Comparison of ENCODE assay signal across 28 cellular contexts in genomic region chr9:137016436-137016835, GRCh38. TPM values are rescaled to one million over a fixed set of nuclear protein-coding genes. Genes with fewer than 3 reads are reported as not detected.
DNase-seq lines count a peak whose midpoint lies in the region; ATAC-seq and TF ChIP-seq lines count a peak whose summit lies in the region.
"Had no signal": no experiment of that assay in that cellular context is flagged by ENCODE, and none has a peak within 500 bp of the region (broad histone marks: within the 10 kb centered on the region; RNA-seq: fewer than 3 reads in every experiment).

No MANE protein-coding gene starts in this region.

- ATAC-seq in HCT116 (no peak), mucosa of descending colon (no peak), GM19395 (IDR thresholded peaks at IDR 0.05; ENCODE audit: unreplicated experiment) (no peak)
- ATAC-seq: GM12878 had no signal

- RAD21 ChIA-PET in HCT116 (lab: Charles Lee; ENCODE audit: low non-redundant PET in 1 of 2, low total read pairs in 2 of 2, uncharacterized antibody in 2 of 2, unreplicated experiment in 2 of 2) = no interaction called here

- H3K4me1 Mint-ChIP-seq in osteocyte (ENCODE audit: unreplicated experiment) = no peaks in the 10 kb centered on the region
- H3K4me1 Mint-ChIP-seq: CD14-positive monocyte; CD4-positive, alpha-beta memory T cell had no signal

- intact Hi-C loops in HCT116 (cut with micrococcal nuclease) = no loop called here
- intact Hi-C loops in mucosa of descending colon (cut with DNase I, micrococcal nuclease) = no loop called here

- H4K20me1 ChIP-seq in HCT116 (ENCODE audit: insufficient read depth) = no peaks in the 10 kb centered on the region

- H3K27ac Mint-ChIP-seq in osteocyte (ENCODE audit: unreplicated experiment) = no peak overlapping the region
- H3K27ac Mint-ChIP-seq: CD14-positive monocyte; CD4-positive, CD25-positive, alpha-beta regulatory T cell had no signal

- H3K36me3 Mint-ChIP-seq in osteocyte (ENCODE audit: unreplicated experiment) = peaks cover 5% of the 10 kb centered on the region

- POLR2A ChIA-PET in HCT116 (lab: Charles Lee) (no interaction called here), HEK293 (lab: Yijun Ruan, JAX) (no interaction called here)

- no peak for TF ChIP-seq POLR2A in HCT116 (IDR thresholded peaks at IDR 0.05; ENCODE audit: borderline replicate concordance, extremely low read depth, insufficient read depth, insufficient read length)

- TF ChIP-seq CTCF in HCT116 (IDR thresholded peaks at IDR 0.05 in 2 of 3, conservative IDR thresholded peaks at IDR 0.05 in 1 of 3; ENCODE audit: borderline replicate concordance in 1 of 3, insufficient read depth in 1 of 3, low read depth in 2 of 3, low read length in 2 of 3) = no peak
- TF ChIP-seq CTCF in HEK293 (tag by site-specific recombination; IDR thresholded peaks at IDR 0.05) = no peak
- TF ChIP-seq CTCF in osteocyte (IDR thresholded peaks at IDR 0.05) = no peak
- TF ChIP-seq CTCF in mucosa of descending colon (IDR thresholded peaks at IDR 0.05) = no peak

- no peak overlapping the region for H3K9ac ChIP-seq in HCT116 (ENCODE audit: low read length)
- H3K9ac ChIP-seq: BLaER1 had no signal

- H3K9me3 ChIP-seq in HCT116 (ENCODE audit: control insufficient read depth in 1 of 2, insufficient read depth in 1 of 2, low read depth in 1 of 2, low read length in 2 of 2) (no peaks in the 10 kb centered on the region), HEK293 (ENCODE audit: control insufficient read depth, insufficient read depth, low read depth, low read length) (no peaks in the 10 kb centered on the region), mucosa of descending colon (no peaks in the 10 kb centered on the region)
- H3K9me3 ChIP-seq: BE2C had no signal

- H3K4me1 ChIP-seq in HCT116 (ENCODE audit: control insufficient read depth in 1 of 2, insufficient read depth in 2 of 2, low read length in 2 of 2) (no peaks in the 10 kb centered on the region), HEK293 (ENCODE audit: control insufficient read depth, insufficient read depth, low read length) (no peaks in the 10 kb centered on the region), mucosa of descending colon (ENCODE audit: low read depth) (peaks cover 3% of the 10 kb centered on the region)
- H3K4me1 ChIP-seq: BE2C had no signal

- no peaks in the 10 kb centered on the region for H3K9me2 ChIP-seq in HCT116 (ENCODE audit: insufficient read depth)

- CTCF ChIA-PET in HCT116 (lab: Charles Lee) = interaction anchor here (1.2 kb wide), 1 partner anchor 13 kb away, joined by 4 read pairs; no protein-coding TSS in a partner anchor
- CTCF ChIA-PET in HEK293 (lab: Yijun Ruan, JAX) = interaction anchor here (0.6 to 1.8 kb wide), 3 partner anchors 13 to 106 kb away, joined by 3 to 4 read pairs (median 3); no protein-coding TSS in a partner anchor

- no peaks in the 10 kb centered on the region for H3K27me3 ChIP-seq in HCT116 (ENCODE audit: insufficient read depth, low read length)
- H3K27me3 ChIP-seq: BE2C, BLaER1 had no signal

- no peak overlapping the region for H2AFZ ChIP-seq in HCT116 (ENCODE audit: low read depth, low read length, poor library complexity, severe bottlenecking)

- BruUV-seq in HCT116 (replicated peaks; lab: Mats Ljungman, UMichigan) = TSS peak; percentile 18

- no peaks in the 10 kb centered on the region for H3K9me3 Mint-ChIP-seq in osteocyte (ENCODE audit: unreplicated experiment)
- H3K9me3 Mint-ChIP-seq: CD4-positive, alpha-beta memory T cell; CD8-positive, alpha-beta memory T cell had no signal

- H3K4me3 ChIP-seq in HCT116 (replicated peaks in 1 of 2; ENCODE audit: low read depth in 1 of 2, low read length in 2 of 2) = no peak overlapping the region
- no peak overlapping the region for H3K4me3 ChIP-seq in HEK293 (ENCODE audit: low read depth, low read length)
- H3K4me3 ChIP-seq in mucosa of descending colon = no peak overlapping the region
- H3K4me3 ChIP-seq: BLaER1, GM12878 had no signal

- no peak overlapping the region for H3K4me3 Mint-ChIP-seq in osteocyte (ENCODE audit: unreplicated experiment)
- H3K4me3 Mint-ChIP-seq: CD14-positive monocyte; CD4-positive, alpha-beta memory T cell; CD8-positive, alpha-beta memory T cell had no signal

- H3K27ac ChIP-seq in HCT116 (ENCODE audit: low read depth, low read length) = no peak overlapping the region
- H3K27ac ChIP-seq in HEK293 (ENCODE audit: extremely low read depth, low read depth, low read length) = no peak overlapping the region
- H3K27ac ChIP-seq in cingulate gyrus (ENCODE audit: low read depth, low read length) = peak overlapping the region; percentile 19
- H3K27ac ChIP-seq: BLaER1 had no signal

- H3K4me2 ChIP-seq in HCT116 (ENCODE audit: low read length) = no peak overlapping the region
- H3K4me2 ChIP-seq: BLaER1 had no signal

- no peaks in the 10 kb centered on the region for H3K27me3 Mint-ChIP-seq in osteocyte (ENCODE audit: unreplicated experiment)
- H3K27me3 Mint-ChIP-seq: CD4-positive, alpha-beta memory T cell; CD4-positive, CD25-positive, alpha-beta regulatory T cell; CD8-positive, alpha-beta memory T cell had no signal

- H3K36me3 ChIP-seq in HCT116 (ENCODE audit: control insufficient read depth in 1 of 2, insufficient read depth in 2 of 2, low read length in 2 of 2) = peaks cover 22 to 28% of the 10 kb centered on the region in 2 experiments; a peak in 3 of 4 replicates
- H3K36me3 ChIP-seq in HEK293 (ENCODE audit: control insufficient read depth in 2 of 2, insufficient read depth in 1 of 2, low read length in 2 of 2) = peaks cover 0 to 58% of the 10 kb centered on the region in 2 experiments; a peak in 1 of 3 replicates
- no peaks in the 10 kb centered on the region for H3K36me3 ChIP-seq in mucosa of descending colon (ENCODE audit: low read depth)

- DNase-seq in HCT116 (ENCODE audit: low read depth, low spot score) (no peak), osteocyte (ENCODE audit: extremely low spot score, unreplicated experiment) (no peak), mucosa of descending colon (no peak)
- DNase-seq: 8988T; ACHN; BE2C; C1 segment of cervical spinal cord; CD4-positive, alpha-beta memory T cell; CD4-positive, CD25-positive, alpha-beta regulatory T cell; CD8-positive, alpha-beta memory T cell; COR-L47; DMS 273 treated with DMSO at 0.1 percent for 48 hours; DMS153; DMS53; DMS79; DND-41; EL; GDM1 had no signal

- TF ChIP-seq RAD21 in HCT116 (IDR thresholded peaks at IDR 0.05; ENCODE audit: low read depth) = no peak

- no peaks in the 10 kb centered on the region for H3K79me2 ChIP-seq in HCT116 (ENCODE audit: insufficient read depth, low read length)

TF ChIP-seq in HCT116, 20 proteins besides CTCF, POLR2A, EP300 and RAD21:
- TF ChIP-seq YY1 (IDR thresholded peaks at IDR 0.05; ENCODE audit: extremely low read depth, insufficient replicate concordance, low read depth, low read length) = no peak
- no peak for TF ChIP-seq CBX3 (IDR thresholded peaks at IDR 0.05; ENCODE audit: low read depth)
- no peak for TF ChIP-seq ZFX (IDR thresholded peaks at IDR 0.05)
- TF ChIP-seq ELF1 (IDR thresholded peaks at IDR 0.05; ENCODE audit: borderline replicate concordance, low read depth) = no peak
- no peak for TF ChIP-seq SP1 (IDR thresholded peaks at IDR 0.05; ENCODE audit: low read depth)
- TF ChIP-seq TCF7L2 (IDR thresholded peaks at IDR 0.05; ENCODE audit: borderline replicate concordance, extremely low read depth, insufficient read depth, insufficient read length) = no peak
- TF ChIP-seq POLR2AphosphoS5 (IDR thresholded peaks at IDR 0.05; ENCODE audit: low read depth, low read length) = no peak
- no peak for TF ChIP-seq JUND (IDR thresholded peaks at IDR 0.05)
- no peak for TF ChIP-seq EZH2phosphoT487 (IDR thresholded peaks at IDR 0.05; ENCODE audit: borderline replicate concordance)
- TF ChIP-seq CEBPB (IDR thresholded peaks at IDR 0.05; ENCODE audit: low read depth) = no peak
- TF ChIP-seq EZH2 (IDR thresholded peaks at IDR 0.05) = no peak
- no peak for TF ChIP-seq ZNF274 (IDR thresholded peaks at IDR 0.05; ENCODE audit: low read depth, low read length)
- TF ChIP-seq EGR1 (IDR thresholded peaks at IDR 0.05; ENCODE audit: low read depth) = no peak

TF ChIP-seq in HEK293, 187 proteins besides CTCF, POLR2A, EP300 and RAD21:
- no peak for TF ChIP-seq ZNF174 (tag by site-specific recombination; IDR thresholded peaks at IDR 0.05)
- peak; percentile 37; the same call in 1 of the 2 replicates for TF ChIP-seq ZFHX2 (tag by site-specific recombination; conservative IDR thresholded peaks at IDR 0.05)

RNA-seq across cellular contexts. Expression of gene ABCA2, which starts 11.6 kb away (rescaled TPM):
- 114 TPM for total RNA-seq in HCT116 (2021; ENCODE audit: unreplicated experiment)
- polyA plus RNA-seq in HCT116 (2012) = 132 and 183 TPM in 2 replicates
- 47.6 and 55.1 TPM in 2 replicates for total RNA-seq in osteocyte
- 10 to 100 TPM; 20.1 to 77.2 (median 48.0) TPM for total RNA-seq in mucosa of descending colon

RNA-seq across cellular contexts. Expression of gene FUT7, which starts 15.5 kb away (rescaled TPM):
- total RNA-seq in HCT116 (2021; ENCODE audit: unreplicated experiment) (not detected), osteocyte (0.13 TPM in 1 of 2 replicates, not detected in the other), mucosa of descending colon (under 1 TPM in 2 of 3 donors, not detected in 1; 0.14 to 0.27 TPM)
- not detected in 2 replicates for polyA plus RNA-seq in HCT116 (2012)
- total RNA-seq: A673, Daoy, G401 had no signal
- polyA plus RNA-seq: AG04450 had no signal

RNA-seq across cellular contexts. Expression of gene CLIC3, which starts 20.1 kb away (rescaled TPM):
- total RNA-seq in HCT116 (2021; ENCODE audit: unreplicated experiment) = 8.4 TPM
- polyA plus RNA-seq in HCT116 (2012) = 14.0 and 15.3 TPM in 2 replicates
- 0.52 TPM in 1 of 2 replicates, not detected in the other for total RNA-seq in osteocyte
- total RNA-seq in mucosa of descending colon = 1 to 10 TPM in 1 of 3 donors, under 1 TPM in 2; 0.82 to 1.9 (median 0.99) TPM
- total RNA-seq: A673, GM12878 had no signal

RNA-seq across cellular contexts. Expression of gene PAXX, which starts 24.2 kb away (rescaled TPM):
- total RNA-seq in HCT116 (2021; ENCODE audit: unreplicated experiment) (89.0 TPM), osteocyte (38.5 and 51.4 TPM in 2 replicates), mucosa of descending colon (10 to 100 TPM; 32.0 to 39.9 (median 34.1) TPM)
- 57.8 and 80.5 TPM in 2 replicates for polyA plus RNA-seq in HCT116 (2012)

RNA-seq across cellular contexts. Expression of gene NPDC1, which starts 29.5 kb away (rescaled TPM):
- total RNA-seq in HCT116 (2021; ENCODE audit: unreplicated experiment) = 98.8 TPM
- 81.4 and 86.0 TPM in 2 replicates for polyA plus RNA-seq in HCT116 (2012)
- total RNA-seq in osteocyte = 84.4 and 91.0 TPM in 2 replicates
- 100 to 1,000 TPM in 1 of 3 donors, 10 to 100 TPM in 2; 78.6 to 177 (median 83.0) TPM for total RNA-seq in mucosa of descending colon
